13 cellular contexts compared by ENCODE assay signal in genomic region chr3:50588759-50589433, GRCh38. TPM values are rescaled to one million over a fixed set of nuclear protein-coding genes. Genes with fewer than 3 reads are reported as not detected.
A peak's percentile ranks its signal among the peaks of the same experiment; 100 is the strongest.
DNase-seq lines count a peak whose midpoint lies in the region; ATAC-seq and TF ChIP-seq lines count a peak whose summit lies in the region.
"Had no signal": no experiment of that assay in that cellular context is flagged by ENCODE, and none has a peak within 500 bp of the region (broad histone marks: within the 10 kb centered on the region; RNA-seq: fewer than 3 reads in every experiment).

No MANE protein-coding gene starts in this region.

- peak overlapping the region; percentile 97 for H3K27ac Mint-ChIP-seq in T-helper 2 cell treated with Interferon-gamma antibody and Interleukin-4, amounts not matched to agents 5 μg/mL and 100 μg/mL, for 36 hours
- H3K27ac Mint-ChIP-seq in stimulated activated naive B cell treated with anti-CD40 and anti-IgM and Interleukin-4, amounts not matched to agents 10 μg/mL and 1 μg/mL and 100 μg/mL, for 72 hours, result peak overlapping the region; percentile 96

- no peak for DNase-seq in activated T-cell treated with anti-CD3 and anti-CD28 coated beads, Interleukin-2, amount 50 U/mL, for 4 hours
- DNase-seq in activated T-cell treated with anti-CD3 and anti-CD28 coated beads for 4 hours (no peak), fibroblast of peridontal ligament (ENCODE audit: extremely low read depth) (peak; percentile 47), adrenal gland (no peak), SK-N-DZ (ENCODE audit: low spot score) (no peak)
- DNase-seq in T-helper 2 cell treated with Interferon-gamma antibody and Interleukin-4, amounts not matched to agents 5 μg/mL and 100 μg/mL, for 36 hours (ENCODE audit: low spot score), result no peak
- no peak for DNase-seq in stimulated activated naive B cell treated with anti-CD40 and anti-IgM and Interleukin-4, amounts not matched to agents 10 μg/mL and 1 μg/mL and 100 μg/mL, for 72 hours
- DNase-seq: anterior cingulate cortex, EL, hypothalamus, NCI-H226 had no signal

- no peak for ATAC-seq in activated T-cell treated with anti-CD3 and anti-CD28 coated beads, Interleukin-2, amount 50 U/mL, for 4 hours
- ATAC-seq in stimulated activated naive B cell treated with anti-CD40 and anti-IgM and Interleukin-4, amounts not matched to agents 10 μg/mL and 1 μg/mL and 100 μg/mL, for 72 hours (replicated peaks), result no peak
- ATAC-seq in GM21381 (IDR thresholded peaks at IDR 0.05; ENCODE audit: unreplicated experiment), result no peak

- TF ChIP-seq CTCF in adrenal gland (IDR thresholded peaks at IDR 0.05), result no peak

- no peaks in the 10 kb centered on the region for H3K9me3 ChIP-seq in adrenal gland (replicated peaks in 1 of 3)
- H3K9me3 ChIP-seq: thoracic aorta had no signal

- H3K4me1 ChIP-seq in adrenal gland (replicated peaks in 1 of 2), result peaks cover 0 to 3% of the 10 kb centered on the region in 2 donors

- H3K27me3 ChIP-seq in adrenal gland, result no peaks in the 10 kb centered on the region

- H3K36me3 ChIP-seq in adrenal gland (replicated peaks in 1 of 2), result no peaks in the 10 kb centered on the region
- H3K36me3 ChIP-seq: thoracic aorta had no signal

- 76 to 92% (median 82%) methylated on average over 4 of the region's 4 CpGs for WGBS in adrenal gland, 4 donors

- TF ChIP-seq POLR2A in adrenal gland (IDR thresholded peaks at IDR 0.05), result no peak

- peaks cover 11% of the 10 kb centered on the region for H3K36me3 Mint-ChIP-seq in activated T-cell treated with anti-CD3 and anti-CD28 coated beads, Interleukin-2, amount 50 U/mL, for 4 hours (ENCODE audit: insufficient read depth)
- peaks cover 22% of the 10 kb centered on the region for H3K36me3 Mint-ChIP-seq in T-helper 2 cell treated with Interferon-gamma antibody and Interleukin-4, amounts not matched to agents 5 μg/mL and 100 μg/mL, for 36 hours (ENCODE audit: low read depth)
- peaks cover 22 to 27% of the 10 kb centered on the region in 2 donors for H3K36me3 Mint-ChIP-seq in stimulated activated naive B cell treated with anti-CD40 and anti-IgM and Interleukin-4, amounts not matched to agents 10 μg/mL and 1 μg/mL and 100 μg/mL, for 72 hours

- H3K4me3 Mint-ChIP-seq in activated T-cell treated with anti-CD3 and anti-CD28 coated beads, Interleukin-2, amount 50 U/mL, for 4 hours, result peak overlapping the region; percentile 55
- H3K4me3 Mint-ChIP-seq in T-helper 2 cell treated with Interferon-gamma antibody and Interleukin-4, amounts not matched to agents 5 μg/mL and 100 μg/mL, for 36 hours, result peak overlapping the region; percentile 52
- no peak overlapping the region for H3K4me3 Mint-ChIP-seq in stimulated activated naive B cell treated with anti-CD40 and anti-IgM and Interleukin-4, amounts not matched to agents 10 μg/mL and 1 μg/mL and 100 μg/mL, for 72 hours

- H3K4me3 ChIP-seq in adrenal gland, result no peak overlapping the region
- H3K4me3 ChIP-seq: thoracic aorta had no signal

- no peaks in the 10 kb centered on the region for H3K27me3 Mint-ChIP-seq in activated T-cell treated with anti-CD3 and anti-CD28 coated beads, Interleukin-2, amount 50 U/mL, for 4 hours (ENCODE audit: low read depth)
- H3K27me3 Mint-ChIP-seq in T-helper 2 cell treated with Interferon-gamma antibody and Interleukin-4, amounts not matched to agents 5 μg/mL and 100 μg/mL, for 36 hours (ENCODE audit: low read depth), result no peaks in the 10 kb centered on the region
- H3K27me3 Mint-ChIP-seq in stimulated activated naive B cell treated with anti-CD40 and anti-IgM and Interleukin-4, amounts not matched to agents 10 μg/mL and 1 μg/mL and 100 μg/mL, for 72 hours, result no peaks in the 10 kb centered on the region

- no peak overlapping the region for H3K27ac ChIP-seq in adrenal gland
- H3K27ac ChIP-seq: thoracic aorta had no signal

- intact Hi-C loops in adrenal gland (cut with DNase I), result no loop called here

- no peaks in the 10 kb centered on the region for H3K9me3 Mint-ChIP-seq in activated T-cell treated with anti-CD3 and anti-CD28 coated beads, Interleukin-2, amount 50 U/mL, for 4 hours
- no peaks in the 10 kb centered on the region for H3K9me3 Mint-ChIP-seq in T-helper 2 cell treated with Interferon-gamma antibody and Interleukin-4, amounts not matched to agents 5 μg/mL and 100 μg/mL, for 36 hours
- H3K9me3 Mint-ChIP-seq in stimulated activated naive B cell treated with anti-CD40 and anti-IgM and Interleukin-4, amounts not matched to agents 10 μg/mL and 1 μg/mL and 100 μg/mL, for 72 hours, result no peaks in the 10 kb centered on the region

- H3K4me1 Mint-ChIP-seq in activated T-cell treated with anti-CD3 and anti-CD28 coated beads, Interleukin-2, amount 50 U/mL, for 4 hours (ENCODE audit: low read depth), result peaks cover 87% of the 10 kb centered on the region
- peaks cover 75% of the 10 kb centered on the region for H3K4me1 Mint-ChIP-seq in T-helper 2 cell treated with Interferon-gamma antibody and Interleukin-4, amounts not matched to agents 5 μg/mL and 100 μg/mL, for 36 hours (ENCODE audit: low read depth)
- peaks cover 58 to 95% of the 10 kb centered on the region in 2 donors for H3K4me1 Mint-ChIP-seq in stimulated activated naive B cell treated with anti-CD40 and anti-IgM and Interleukin-4, amounts not matched to agents 10 μg/mL and 1 μg/mL and 100 μg/mL, for 72 hours

RNA-seq across cellular contexts. Expression of gene HEMK1, which starts 19.6 kb away (rescaled TPM):
- total RNA-seq in activated T-cell treated with anti-CD3 and anti-CD28 coated beads, Interleukin-2, amount 50 U/mL, for 4 hours, result 10 to 100 TPM; 26.8 to 31.1 (median 27.4) TPM
- 10 to 100 TPM in 7 of 8 donors, 1 to 10 TPM in 1; 9.1 to 38.2 (median 18.6) TPM for total RNA-seq in adrenal gland
- 10 to 100 TPM in 2 of 3 donors, 1 to 10 TPM in 1; 9.3 to 46.4 (median 25.3) TPM for polyA plus RNA-seq in adrenal gland
- polyA plus RNA-seq in SK-N-DZ (2014; cell fraction: cytosol; rRNA removed), result 17.7 and 19.0 TPM in 2 replicates
- 37.5 and 42.6 TPM in 2 replicates for polyA plus RNA-seq in SK-N-DZ (2014; cell fraction: nucleus; rRNA removed)

RNA-seq across cellular contexts. Expression of gene C3orf18, which starts 21.3 kb away (rescaled TPM):
- 10 to 100 TPM in 1 of 3 donors, 1 to 10 TPM in 2; 6.7 to 11.2 (median 9.0) TPM for total RNA-seq in activated T-cell treated with anti-CD3 and anti-CD28 coated beads, Interleukin-2, amount 50 U/mL, for 4 hours
- 10 to 100 TPM; 10.6 to 44.3 (median 18.9) TPM for total RNA-seq in adrenal gland
- polyA plus RNA-seq in adrenal gland, result 1 to 10 TPM; 6.6 to 9.8 (median 9.0) TPM
- polyA plus RNA-seq in SK-N-DZ (2014; cell fraction: cytosol; rRNA removed), result 10.7 and 14.0 TPM in 2 replicates
- 16.2 and 26.7 TPM in 2 replicates for polyA plus RNA-seq in SK-N-DZ (2014; cell fraction: nucleus; rRNA removed)

RNA-seq across cellular contexts. Expression of gene CISH, which starts 22.7 kb away (rescaled TPM):
- 100 to 1,000 TPM; 223 to 268 (median 229) TPM for total RNA-seq in activated T-cell treated with anti-CD3 and anti-CD28 coated beads, Interleukin-2, amount 50 U/mL, for 4 hours
- total RNA-seq in adrenal gland, result 10 to 100 TPM in 2 of 8 donors, 1 to 10 TPM in 6; 5.0 to 12.6 (median 6.5) TPM
- 1 to 10 TPM; 1.8 to 9.1 (median 4.7) TPM for polyA plus RNA-seq in adrenal gland
- 0.96 and 1.5 TPM in 2 replicates for polyA plus RNA-seq in SK-N-DZ (2014; cell fraction: cytosol; rRNA removed)
- polyA plus RNA-seq in SK-N-DZ (2014; cell fraction: nucleus; rRNA removed), result 0.79 and 2.1 TPM in 2 replicates

RNA-seq across cellular contexts. Expression of gene MAPKAPK3, which starts 28.1 kb away (rescaled TPM):
- total RNA-seq in activated T-cell treated with anti-CD3 and anti-CD28 coated beads, Interleukin-2, amount 50 U/mL, for 4 hours, result 100 to 1,000 TPM; 174 to 225 (median 210) TPM
- total RNA-seq in adrenal gland, result 100 to 1,000 TPM in 1 of 8 donors, 10 to 100 TPM in 7; 49.6 to 101 (median 68.2) TPM
- 10 to 100 TPM; 40.6 to 55.0 (median 50.9) TPM for polyA plus RNA-seq in adrenal gland
- 32.9 and 33.0 TPM in 2 replicates for polyA plus RNA-seq in SK-N-DZ (2014; cell fraction: cytosol; rRNA removed)
- polyA plus RNA-seq in SK-N-DZ (2014; cell fraction: nucleus; rRNA removed), result 17.7 and 25.3 TPM in 2 replicates

Comparison
In these comparisons a context has a peak if more than half of its experiments do, and no peak if none do; other contexts are left out.
1. H3K4me3 Mint-ChIP-seq: peak in activated T-cell treated with anti-CD3 and anti-CD28 coated beads, Interleukin-2, amount 50 U/mL, for 4 hours (single experiment) and T-helper 2 cell treated with Interferon-gamma antibody and Interleukin-4, amounts not matched to agents 5 μg/mL and 100 μg/mL, for 36 hours (single experiment); none in stimulated activated naive B cell treated with anti-CD40 and anti-IgM and Interleukin-4, amounts not matched to agents 10 μg/mL and 1 μg/mL and 100 μg/mL, for 72 hours (0 of 2).
2. RNA of gene CISH, which starts 22.7 kb away (total RNA-seq): 223 to 268 TPM in activated T-cell treated with anti-CD3 and anti-CD28 coated beads, Interleukin-2, amount 50 U/mL, for 4 hours; 5.0 to 12.6 TPM in adrenal gland; every median in the first group is over 10 times any median in the second.